Comparison of ENCODE assay signal across 8 cellular contexts in genomic region chr14:54691525-54692260, GRCh38.
DNase-seq lines count a peak whose midpoint lies in the region; ATAC-seq and FAIRE-seq lines count a peak whose summit lies in the region.

No MANE protein-coding gene starts in this region.

- DNase-seq in AG20443 (ENCODE audit: low spot score), result peak; percentile 76
- peak; percentile 24 for DNase-seq in GM19239 (ENCODE audit: insufficient read length, low spot score)
- peak; percentile 47 for DNase-seq in NCI-H2029 (lab: John Stamatoyannopoulos, UW)
- DNase-seq in activated CD4-positive, alpha-beta T cell treated with anti-CD3 and anti-CD28 coated beads for 48 hours, result peak; percentile 71
- peak; percentile 37 to 41 (median 37) for DNase-seq in effector memory CD8-positive, alpha-beta T cell
- peak; percentile 93 for DNase-seq in medulla oblongata (ENCODE audit: extremely low spot score)
- peak; percentile 20 to 28 for DNase-seq in stimulated activated CD8-positive, alpha-beta memory T cell treated with anti-CD3 and anti-CD28 coated beads, Interleukin-15, amount 100 ng/mL, for 48 hours (ENCODE audit: low read depth in 2 of 2)

- H3K27ac Mint-ChIP-seq in effector memory CD8-positive, alpha-beta T cell, result no peak overlapping the region

- H3K36me3 Mint-ChIP-seq in effector memory CD8-positive, alpha-beta T cell (ENCODE audit: insufficient read depth), result no peaks in the 10 kb centered on the region

- H3K4me1 Mint-ChIP-seq in effector memory CD8-positive, alpha-beta T cell (ENCODE audit: low read depth in 2 of 2), result peaks cover 0 to 5% of the 10 kb centered on the region in 2 donors

- peak; percentile 76 for ATAC-seq in effector memory CD8-positive, alpha-beta T cell (replicated peaks)
- no peak for ATAC-seq in HG02852 (IDR thresholded peaks at IDR 0.05; ENCODE audit: unreplicated experiment)

- peaks cover 64 to 76% of the 10 kb centered on the region in 2 donors for H3K27me3 Mint-ChIP-seq in effector memory CD8-positive, alpha-beta T cell

- H3K4me3 Mint-ChIP-seq in effector memory CD8-positive, alpha-beta T cell, result no peak overlapping the region

- FAIRE-seq in GM19239 (lab: Jason Lieb, UNC), result peak; percentile 70

- H3K9me3 Mint-ChIP-seq in effector memory CD8-positive, alpha-beta T cell, result no peaks in the 10 kb centered on the region

Comparison
In these comparisons a context has a peak if more than half of its experiments do, and no peak if none do; other contexts are left out.
1. DNase-seq: peak in every context shown above with its lines; median percentile 93 in medulla oblongata; 76 in AG20443; 71 in activated CD4-positive, alpha-beta T cell treated with anti-CD3 and anti-CD28 coated beads for 48 hours; 47 in NCI-H2029; 37 in effector memory CD8-positive, alpha-beta T cell; 24 in GM19239; 24 in stimulated activated CD8-positive, alpha-beta memory T cell treated with anti-CD3 and anti-CD28 coated beads, Interleukin-15, amount 100 ng/mL, for 48 hours.